ENCODE assay signal across 1 cellular context in genomic region chr5:177513500-177513899, GRCh38.
TF ChIP-seq lines count a peak whose summit lies in the region.

No MANE protein-coding gene starts in this region.

TF ChIP-seq in HepG2, 621 proteins besides CTCF, POLR2A, EP300 and RAD21:
- TF ChIP-seq ZFYVE20 (CRISPR knock-in tag; IDR thresholded peaks at IDR 0.05; ENCODE audit: borderline replicate concordance, low read depth) (no peak), HNRNPL (IDR thresholded peaks at IDR 0.05; ENCODE audit: low read depth, low read length) (no peak), ZNF513 (CRISPR knock-in tag; conservative IDR thresholded peaks at IDR 0.05) (no peak), BRCA1 (CRISPR knock-in tag; IDR thresholded peaks at IDR 0.05) (no peak), THRA (CRISPR knock-in tag; IDR thresholded peaks at IDR 0.05; ENCODE audit: borderline replicate concordance) (no peak), ZNF331 (CRISPR knock-in tag; IDR thresholded peaks at IDR 0.05) (no peak), ZNF841 (CRISPR knock-in tag; IDR thresholded peaks at IDR 0.05; ENCODE audit: borderline replicate concordance) (no peak), AGO1 (IDR thresholded peaks at IDR 0.05; ENCODE audit: low read depth, low read length, poor library complexity, severe bottlenecking) (no peak), NR0B2 (CRISPR knock-in tag; IDR thresholded peaks at IDR 0.05) (no peak), ZNF296 (CRISPR knock-in tag; conservative IDR thresholded peaks at IDR 0.05) (no peak), TRIM24 (CRISPR knock-in tag; IDR thresholded peaks at IDR 0.05) (no peak), ZNF768 (CRISPR knock-in tag; IDR thresholded peaks at IDR 0.05) (no peak)
- TF ChIP-seq, protein P1, sequence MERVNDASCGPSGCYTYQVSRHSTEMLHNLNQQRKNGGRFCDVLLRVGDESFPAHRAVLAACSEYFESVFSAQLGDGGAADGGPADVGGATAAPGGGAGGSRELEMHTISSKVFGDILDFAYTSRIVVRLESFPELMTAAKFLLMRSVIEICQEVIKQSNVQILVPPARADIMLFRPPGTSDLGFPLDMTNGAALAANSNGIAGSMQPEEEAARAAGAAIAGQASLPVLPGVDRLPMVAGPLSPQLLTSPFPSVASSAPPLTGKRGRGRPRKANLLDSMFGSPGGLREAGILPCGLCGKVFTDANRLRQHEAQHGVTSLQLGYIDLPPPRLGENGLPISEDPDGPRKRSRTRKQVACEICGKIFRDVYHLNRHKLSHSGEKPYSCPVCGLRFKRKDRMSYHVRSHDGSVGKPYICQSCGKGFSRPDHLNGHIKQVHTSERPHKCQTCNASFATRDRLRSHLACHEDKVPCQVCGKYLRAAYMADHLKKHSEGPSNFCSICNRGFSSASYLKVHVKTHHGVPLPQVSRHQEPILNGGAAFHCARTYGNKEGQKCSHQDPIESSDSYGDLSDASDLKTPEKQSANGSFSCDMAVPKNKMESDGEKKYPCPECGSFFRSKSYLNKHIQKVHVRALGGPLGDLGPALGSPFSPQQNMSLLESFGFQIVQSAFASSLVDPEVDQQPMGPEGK (CRISPR knock-in tag; IDR thresholded peaks at IDR 0.05): no peak
- TF ChIP-seq, protein P2, sequence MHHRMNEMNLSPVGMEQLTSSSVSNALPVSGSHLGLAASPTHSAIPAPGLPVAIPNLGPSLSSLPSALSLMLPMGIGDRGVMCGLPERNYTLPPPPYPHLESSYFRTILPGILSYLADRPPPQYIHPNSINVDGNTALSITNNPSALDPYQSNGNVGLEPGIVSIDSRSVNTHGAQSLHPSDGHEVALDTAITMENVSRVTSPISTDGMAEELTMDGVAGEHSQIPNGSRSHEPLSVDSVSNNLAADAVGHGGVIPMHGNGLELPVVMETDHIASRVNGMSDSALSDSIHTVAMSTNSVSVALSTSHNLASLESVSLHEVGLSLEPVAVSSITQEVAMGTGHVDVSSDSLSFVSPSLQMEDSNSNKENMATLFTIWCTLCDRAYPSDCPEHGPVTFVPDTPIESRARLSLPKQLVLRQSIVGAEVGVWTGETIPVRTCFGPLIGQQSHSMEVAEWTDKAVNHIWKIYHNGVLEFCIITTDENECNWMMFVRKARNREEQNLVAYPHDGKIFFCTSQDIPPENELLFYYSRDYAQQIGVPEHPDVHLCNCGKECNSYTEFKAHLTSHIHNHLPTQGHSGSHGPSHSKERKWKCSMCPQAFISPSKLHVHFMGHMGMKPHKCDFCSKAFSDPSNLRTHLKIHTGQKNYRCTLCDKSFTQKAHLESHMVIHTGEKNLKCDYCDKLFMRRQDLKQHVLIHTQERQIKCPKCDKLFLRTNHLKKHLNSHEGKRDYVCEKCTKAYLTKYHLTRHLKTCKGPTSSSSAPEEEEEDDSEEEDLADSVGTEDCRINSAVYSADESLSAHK (CRISPR knock-in tag; IDR thresholded peaks at IDR 0.05; ENCODE audit: borderline replicate concordance): no peak
